1 cellular context compared by ENCODE assay signal in the genomic region with DNA sequence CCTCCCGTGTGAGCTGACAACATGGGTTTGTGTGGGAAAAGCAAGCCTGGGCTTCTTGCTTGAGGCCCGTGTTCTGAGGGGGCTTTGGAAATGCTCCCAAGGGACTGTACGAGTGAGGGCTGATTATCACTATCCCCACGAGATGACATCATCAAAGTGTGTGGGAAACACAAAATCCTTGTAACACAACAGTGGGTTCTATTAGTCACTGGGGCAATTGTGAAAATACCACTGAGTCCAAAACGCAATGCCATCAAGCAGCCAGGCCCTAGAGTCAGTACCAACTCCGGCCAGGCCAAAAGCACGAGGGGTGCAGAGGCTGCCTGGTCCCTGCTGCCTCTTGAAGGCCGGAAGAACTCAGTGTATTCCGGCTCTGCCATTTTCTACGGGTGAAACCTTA.
TF ChIP-seq lines count a peak whose summit lies in the region.

No MANE protein-coding gene starts in this region.

TF ChIP-seq in HEK293, 187 proteins besides CTCF, POLR2A, EP300 and RAD21 (continued from another document):
- TF ChIP-seq, protein P1, sequence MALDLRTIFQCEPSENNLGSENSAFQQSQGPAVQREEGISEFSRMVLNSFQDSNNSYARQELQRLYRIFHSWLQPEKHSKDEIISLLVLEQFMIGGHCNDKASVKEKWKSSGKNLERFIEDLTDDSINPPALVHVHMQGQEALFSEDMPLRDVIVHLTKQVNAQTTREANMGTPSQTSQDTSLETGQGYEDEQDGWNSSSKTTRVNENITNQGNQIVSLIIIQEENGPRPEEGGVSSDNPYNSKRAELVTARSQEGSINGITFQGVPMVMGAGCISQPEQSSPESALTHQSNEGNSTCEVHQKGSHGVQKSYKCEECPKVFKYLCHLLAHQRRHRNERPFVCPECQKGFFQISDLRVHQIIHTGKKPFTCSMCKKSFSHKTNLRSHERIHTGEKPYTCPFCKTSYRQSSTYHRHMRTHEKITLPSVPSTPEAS (tag by site-specific recombination; IDR thresholded peaks at IDR 0.05): no peak
- TF ChIP-seq ZBTB21 (tag by site-specific recombination; IDR thresholded peaks at IDR 0.05) (peak; percentile 54), ZNF623 (tag by site-specific recombination; IDR thresholded peaks at IDR 0.05) (peak; percentile 7; the same call in 1 of the 2 replicates), ZNF169 (tag by site-specific recombination; IDR thresholded peaks at IDR 0.05) (no peak), EGR2 (tag by site-specific recombination; IDR thresholded peaks at IDR 0.05; ENCODE audit: low read depth) (peak; percentile 67), ZBTB17 (tag by site-specific recombination; IDR thresholded peaks at IDR 0.05) (peak; percentile 36), ZNF366 (tag by site-specific recombination; conservative IDR thresholded peaks at IDR 0.05) (peak; percentile 20; the same call in 1 of the 2 replicates), ZBTB48 (tag by site-specific recombination; IDR thresholded peaks at IDR 0.05) (peak; percentile 69; the same call in 1 of the 2 replicates), WT1 (tag by site-specific recombination; IDR thresholded peaks at IDR 0.05) (no peak), ZNF394 (tag by site-specific recombination; IDR thresholded peaks at IDR 0.05; ENCODE audit: borderline replicate concordance) (no peak), ZNF629 (tag by site-specific recombination; IDR thresholded peaks at IDR 0.05) (peak; percentile 66), ZNF664 (tag by site-specific recombination; IDR thresholded peaks at IDR 0.05) (no peak), ZFHX2 (tag by site-specific recombination; conservative IDR thresholded peaks at IDR 0.05) (peak; percentile 80), ZNF660 (tag by site-specific recombination; IDR thresholded peaks at IDR 0.05) (0 out of 2 replicates have a peak, but pooled peaks have one; percentile 63), ZEB2 (tag by site-specific recombination; IDR thresholded peaks at IDR 0.05) (peak; percentile 35; the same call in 1 of the 2 replicates), ZNF600 (tag by site-specific recombination; IDR thresholded peaks at IDR 0.05) (peak; percentile 93), KLF9 (tag by site-specific recombination; IDR thresholded peaks at IDR 0.05; ENCODE audit: low read depth) (no peak), ZNF211 (tag by site-specific recombination; IDR thresholded peaks at IDR 0.05; ENCODE audit: low read depth) (no peak)
- TF ChIP-seq, protein P2, sequence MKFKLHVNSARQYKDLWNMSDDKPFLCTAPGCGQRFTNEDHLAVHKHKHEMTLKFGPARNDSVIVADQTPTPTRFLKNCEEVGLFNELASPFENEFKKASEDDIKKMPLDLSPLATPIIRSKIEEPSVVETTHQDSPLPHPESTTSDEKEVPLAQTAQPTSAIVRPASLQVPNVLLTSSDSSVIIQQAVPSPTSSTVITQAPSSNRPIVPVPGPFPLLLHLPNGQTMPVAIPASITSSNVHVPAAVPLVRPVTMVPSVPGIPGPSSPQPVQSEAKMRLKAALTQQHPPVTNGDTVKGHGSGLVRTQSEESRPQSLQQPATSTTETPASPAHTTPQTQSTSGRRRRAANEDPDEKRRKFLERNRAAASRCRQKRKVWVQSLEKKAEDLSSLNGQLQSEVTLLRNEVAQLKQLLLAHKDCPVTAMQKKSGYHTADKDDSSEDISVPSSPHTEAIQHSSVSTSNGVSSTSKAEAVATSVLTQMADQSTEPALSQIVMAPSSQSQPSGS (tag by site-specific recombination; IDR thresholded peaks at IDR 0.05; ENCODE audit: low read depth): peak; percentile 93
- TF ChIP-seq, protein P3, sequence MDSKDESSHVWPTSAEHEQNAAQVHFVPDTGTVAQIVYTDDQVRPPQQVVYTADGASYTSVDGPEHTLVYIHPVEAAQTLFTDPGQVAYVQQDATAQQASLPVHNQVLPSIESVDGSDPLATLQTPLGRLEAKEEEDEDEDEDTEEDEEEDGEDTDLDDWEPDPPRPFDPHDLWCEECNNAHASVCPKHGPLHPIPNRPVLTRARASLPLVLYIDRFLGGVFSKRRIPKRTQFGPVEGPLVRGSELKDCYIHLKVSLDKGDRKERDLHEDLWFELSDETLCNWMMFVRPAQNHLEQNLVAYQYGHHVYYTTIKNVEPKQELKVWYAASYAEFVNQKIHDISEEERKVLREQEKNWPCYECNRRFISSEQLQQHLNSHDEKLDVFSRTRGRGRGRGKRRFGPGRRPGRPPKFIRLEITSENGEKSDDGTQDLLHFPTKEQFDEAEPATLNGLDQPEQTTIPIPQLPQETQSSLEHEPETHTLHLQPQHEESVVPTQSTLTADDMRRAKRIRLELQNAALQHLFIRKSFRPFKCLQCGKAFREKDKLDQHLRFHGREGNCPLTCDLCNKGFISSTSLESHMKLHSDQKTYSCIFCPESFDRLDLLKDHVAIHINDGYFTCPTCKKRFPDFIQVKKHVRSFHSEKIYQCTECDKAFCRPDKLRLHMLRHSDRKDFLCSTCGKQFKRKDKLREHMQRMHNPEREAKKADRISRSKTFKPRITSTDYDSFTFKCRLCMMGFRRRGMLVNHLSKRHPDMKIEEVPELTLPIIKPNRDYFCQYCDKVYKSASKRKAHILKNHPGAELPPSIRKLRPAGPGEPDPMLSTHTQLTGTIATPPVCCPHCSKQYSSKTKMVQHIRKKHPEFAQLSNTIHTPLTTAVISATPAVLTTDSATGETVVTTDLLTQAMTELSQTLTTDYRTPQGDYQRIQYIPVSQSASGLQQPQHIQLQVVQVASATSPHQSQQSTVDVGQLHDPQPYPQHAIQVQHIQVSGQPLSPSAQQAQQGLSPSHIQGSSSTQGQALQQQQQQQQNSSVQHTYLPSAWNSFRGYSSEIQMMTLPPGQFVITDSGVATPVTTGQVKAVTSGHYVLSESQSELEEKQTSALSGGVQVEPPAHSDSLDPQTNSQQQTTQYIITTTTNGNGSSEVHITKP (tag by site-specific recombination; IDR thresholded peaks at IDR 0.05): peak; percentile 63
- TF ChIP-seq, protein P4, sequence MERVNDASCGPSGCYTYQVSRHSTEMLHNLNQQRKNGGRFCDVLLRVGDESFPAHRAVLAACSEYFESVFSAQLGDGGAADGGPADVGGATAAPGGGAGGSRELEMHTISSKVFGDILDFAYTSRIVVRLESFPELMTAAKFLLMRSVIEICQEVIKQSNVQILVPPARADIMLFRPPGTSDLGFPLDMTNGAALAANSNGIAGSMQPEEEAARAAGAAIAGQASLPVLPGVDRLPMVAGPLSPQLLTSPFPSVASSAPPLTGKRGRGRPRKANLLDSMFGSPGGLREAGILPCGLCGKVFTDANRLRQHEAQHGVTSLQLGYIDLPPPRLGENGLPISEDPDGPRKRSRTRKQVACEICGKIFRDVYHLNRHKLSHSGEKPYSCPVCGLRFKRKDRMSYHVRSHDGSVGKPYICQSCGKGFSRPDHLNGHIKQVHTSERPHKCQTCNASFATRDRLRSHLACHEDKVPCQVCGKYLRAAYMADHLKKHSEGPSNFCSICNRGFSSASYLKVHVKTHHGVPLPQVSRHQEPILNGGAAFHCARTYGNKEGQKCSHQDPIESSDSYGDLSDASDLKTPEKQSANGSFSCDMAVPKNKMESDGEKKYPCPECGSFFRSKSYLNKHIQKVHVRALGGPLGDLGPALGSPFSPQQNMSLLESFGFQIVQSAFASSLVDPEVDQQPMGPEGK (tag by site-specific recombination; IDR thresholded peaks at IDR 0.05): peak; percentile 73
- TF ChIP-seq, protein P5, sequence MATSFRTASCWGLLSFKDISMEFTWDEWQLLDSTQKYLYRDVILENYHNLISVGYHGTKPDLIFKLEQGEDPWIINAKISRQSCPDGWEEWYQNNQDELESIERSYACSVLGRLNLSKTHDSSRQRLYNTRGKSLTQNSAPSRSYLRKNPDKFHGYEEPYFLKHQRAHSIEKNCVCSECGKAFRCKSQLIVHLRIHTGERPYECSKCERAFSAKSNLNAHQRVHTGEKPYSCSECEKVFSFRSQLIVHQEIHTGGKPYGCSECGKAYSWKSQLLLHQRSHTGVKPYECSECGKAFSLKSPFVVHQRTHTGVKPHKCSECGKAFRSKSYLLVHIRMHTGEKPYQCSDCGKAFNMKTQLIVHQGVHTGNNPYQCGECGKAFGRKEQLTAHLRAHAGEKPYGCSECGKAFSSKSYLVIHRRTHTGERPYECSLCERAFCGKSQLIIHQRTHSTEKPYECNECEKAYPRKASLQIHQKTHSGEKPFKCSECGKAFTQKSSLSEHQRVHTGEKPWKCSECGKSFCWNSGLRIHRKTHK (tag by site-specific recombination; IDR thresholded peaks at IDR 0.05): no peak
TF ChIP-seq in HEK293: peak in this region for 19.
